Comparison of ENCODE assay signal across 1 cellular context in the genomic region with DNA sequence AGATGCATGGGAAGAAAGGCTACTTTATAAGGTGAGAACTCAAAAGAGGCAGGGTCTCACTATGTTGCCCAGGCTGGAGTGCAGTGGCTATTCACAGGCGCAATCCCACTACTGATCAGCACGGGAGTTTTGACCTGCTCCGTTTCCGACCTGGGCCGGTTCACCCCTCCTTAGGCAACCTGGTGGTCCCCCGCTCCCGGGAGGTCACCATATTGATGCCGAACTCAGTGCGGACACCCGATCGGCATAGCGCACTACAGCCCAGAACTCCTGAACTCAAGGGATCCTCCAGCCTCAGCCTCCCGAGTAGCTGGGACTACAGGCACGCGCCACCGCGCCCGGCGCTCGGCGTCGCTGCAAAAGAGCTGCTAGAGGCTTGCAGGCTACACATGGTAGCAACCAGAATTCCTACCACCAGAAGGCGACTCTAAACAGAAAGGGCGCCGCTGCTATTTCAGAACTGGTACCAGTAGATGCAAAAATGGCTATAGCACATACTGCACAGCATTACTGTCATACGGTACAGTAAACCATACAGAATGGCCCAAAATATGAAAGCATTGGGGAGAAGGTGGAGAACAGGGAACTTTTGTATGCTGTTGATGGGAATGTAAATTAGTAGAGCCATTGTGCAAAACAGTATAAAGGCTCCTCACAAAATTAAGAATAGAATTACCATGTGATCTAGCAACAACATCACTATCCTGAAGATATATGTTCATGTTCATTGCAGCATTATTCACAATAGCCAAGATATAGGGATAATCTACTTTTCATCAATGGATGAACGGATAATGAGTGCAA.
TF ChIP-seq lines count a peak whose summit lies in the region.

No MANE protein-coding gene starts in this region.

TF ChIP-seq in SK-N-SH, 30 proteins besides CTCF, POLR2A, EP300 and RAD21 (continued from another document):
- TF ChIP-seq, protein P1, sequence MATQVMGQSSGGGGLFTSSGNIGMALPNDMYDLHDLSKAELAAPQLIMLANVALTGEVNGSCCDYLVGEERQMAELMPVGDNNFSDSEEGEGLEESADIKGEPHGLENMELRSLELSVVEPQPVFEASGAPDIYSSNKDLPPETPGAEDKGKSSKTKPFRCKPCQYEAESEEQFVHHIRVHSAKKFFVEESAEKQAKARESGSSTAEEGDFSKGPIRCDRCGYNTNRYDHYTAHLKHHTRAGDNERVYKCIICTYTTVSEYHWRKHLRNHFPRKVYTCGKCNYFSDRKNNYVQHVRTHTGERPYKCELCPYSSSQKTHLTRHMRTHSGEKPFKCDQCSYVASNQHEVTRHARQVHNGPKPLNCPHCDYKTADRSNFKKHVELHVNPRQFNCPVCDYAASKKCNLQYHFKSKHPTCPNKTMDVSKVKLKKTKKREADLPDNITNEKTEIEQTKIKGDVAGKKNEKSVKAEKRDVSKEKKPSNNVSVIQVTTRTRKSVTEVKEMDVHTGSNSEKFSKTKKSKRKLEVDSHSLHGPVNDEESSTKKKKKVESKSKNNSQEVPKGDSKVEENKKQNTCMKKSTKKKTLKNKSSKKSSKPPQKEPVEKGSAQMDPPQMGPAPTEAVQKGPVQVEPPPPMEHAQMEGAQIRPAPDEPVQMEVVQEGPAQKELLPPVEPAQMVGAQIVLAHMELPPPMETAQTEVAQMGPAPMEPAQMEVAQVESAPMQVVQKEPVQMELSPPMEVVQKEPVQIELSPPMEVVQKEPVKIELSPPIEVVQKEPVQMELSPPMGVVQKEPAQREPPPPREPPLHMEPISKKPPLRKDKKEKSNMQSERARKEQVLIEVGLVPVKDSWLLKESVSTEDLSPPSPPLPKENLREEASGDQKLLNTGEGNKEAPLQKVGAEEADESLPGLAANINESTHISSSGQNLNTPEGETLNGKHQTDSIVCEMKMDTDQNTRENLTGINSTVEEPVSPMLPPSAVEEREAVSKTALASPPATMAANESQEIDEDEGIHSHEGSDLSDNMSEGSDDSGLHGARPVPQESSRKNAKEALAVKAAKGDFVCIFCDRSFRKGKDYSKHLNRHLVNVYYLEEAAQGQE (IDR thresholded peaks at IDR 0.05; ENCODE audit: low read depth, low read length), result peak; percentile 40; the same call in 1 of the 2 replicates
- peak; percentile 53 for TF ChIP-seq TCF12 (IDR thresholded peaks at IDR 0.05)
- TF ChIP-seq RFX5 (IDR thresholded peaks at IDR 0.05; ENCODE audit: low read length), result no peak
- peak; percentile 87 for TF ChIP-seq RCOR1 (IDR thresholded peaks at IDR 0.05; ENCODE audit: low read length)
- TF ChIP-seq, protein P2, sequence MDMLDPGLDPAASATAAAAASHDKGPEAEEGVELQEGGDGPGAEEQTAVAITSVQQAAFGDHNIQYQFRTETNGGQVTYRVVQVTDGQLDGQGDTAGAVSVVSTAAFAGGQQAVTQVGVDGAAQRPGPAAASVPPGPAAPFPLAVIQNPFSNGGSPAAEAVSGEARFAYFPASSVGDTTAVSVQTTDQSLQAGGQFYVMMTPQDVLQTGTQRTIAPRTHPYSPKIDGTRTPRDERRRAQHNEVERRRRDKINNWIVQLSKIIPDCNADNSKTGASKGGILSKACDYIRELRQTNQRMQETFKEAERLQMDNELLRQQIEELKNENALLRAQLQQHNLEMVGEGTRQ (IDR thresholded peaks at IDR 0.05; ENCODE audit: borderline replicate concordance, low read depth, low read length), result no peak
- TF ChIP-seq, protein P3, sequence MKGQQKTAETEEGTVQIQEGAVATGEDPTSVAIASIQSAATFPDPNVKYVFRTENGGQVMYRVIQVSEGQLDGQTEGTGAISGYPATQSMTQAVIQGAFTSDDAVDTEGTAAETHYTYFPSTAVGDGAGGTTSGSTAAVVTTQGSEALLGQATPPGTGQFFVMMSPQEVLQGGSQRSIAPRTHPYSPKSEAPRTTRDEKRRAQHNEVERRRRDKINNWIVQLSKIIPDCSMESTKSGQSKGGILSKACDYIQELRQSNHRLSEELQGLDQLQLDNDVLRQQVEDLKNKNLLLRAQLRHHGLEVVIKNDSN (IDR thresholded peaks at IDR 0.05; ENCODE audit: borderline replicate concordance, low read depth), result no peak
- TF ChIP-seq JUND (IDR thresholded peaks at IDR 0.05), result no peak
- TF ChIP-seq, protein P4, sequence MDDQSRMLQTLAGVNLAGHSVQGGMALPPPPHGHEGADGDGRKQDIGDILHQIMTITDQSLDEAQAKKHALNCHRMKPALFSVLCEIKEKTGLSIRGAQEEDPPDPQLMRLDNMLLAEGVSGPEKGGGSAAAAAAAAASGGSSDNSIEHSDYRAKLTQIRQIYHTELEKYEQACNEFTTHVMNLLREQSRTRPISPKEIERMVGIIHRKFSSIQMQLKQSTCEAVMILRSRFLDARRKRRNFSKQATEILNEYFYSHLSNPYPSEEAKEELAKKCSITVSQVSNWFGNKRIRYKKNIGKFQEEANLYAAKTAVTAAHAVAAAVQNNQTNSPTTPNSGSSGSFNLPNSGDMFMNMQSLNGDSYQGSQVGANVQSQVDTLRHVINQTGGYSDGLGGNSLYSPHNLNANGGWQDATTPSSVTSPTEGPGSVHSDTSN (IDR thresholded peaks at IDR 0.05), result no peak
- TF ChIP-seq YY1 (IDR thresholded peaks at IDR 0.05; ENCODE audit: low read depth), result peak; percentile 42; the same call in 1 of the 2 replicates
- no peak for TF ChIP-seq GABPA (IDR thresholded peaks at IDR 0.05; ENCODE audit: low read depth)
- TF ChIP-seq FOXM1 (IDR thresholded peaks at IDR 0.05; ENCODE audit: low read depth), result no peak
- TF ChIP-seq NRF1 (IDR thresholded peaks at IDR 0.05; ENCODE audit: low read depth, low read length), result no peak
- TF ChIP-seq TEAD4 (IDR thresholded peaks at IDR 0.05; ENCODE audit: borderline replicate concordance, insufficient read depth), result peak; percentile 94
- TF ChIP-seq ELF1 (IDR thresholded peaks at IDR 0.05), result no peak
- TF ChIP-seq SMC3 (IDR thresholded peaks at IDR 0.05; ENCODE audit: low read depth, low read length), result peak; percentile 59
- TF ChIP-seq, protein P5, sequence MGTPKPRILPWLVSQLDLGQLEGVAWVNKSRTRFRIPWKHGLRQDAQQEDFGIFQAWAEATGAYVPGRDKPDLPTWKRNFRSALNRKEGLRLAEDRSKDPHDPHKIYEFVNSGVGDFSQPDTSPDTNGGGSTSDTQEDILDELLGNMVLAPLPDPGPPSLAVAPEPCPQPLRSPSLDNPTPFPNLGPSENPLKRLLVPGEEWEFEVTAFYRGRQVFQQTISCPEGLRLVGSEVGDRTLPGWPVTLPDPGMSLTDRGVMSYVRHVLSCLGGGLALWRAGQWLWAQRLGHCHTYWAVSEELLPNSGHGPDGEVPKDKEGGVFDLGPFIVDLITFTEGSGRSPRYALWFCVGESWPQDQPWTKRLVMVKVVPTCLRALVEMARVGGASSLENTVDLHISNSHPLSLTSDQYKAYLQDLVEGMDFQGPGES (IDR thresholded peaks at IDR 0.05; ENCODE audit: low read depth, low read length), result no peak
